10 cellular contexts compared by ENCODE assay signal in genomic region chr10:70221030-70221429, GRCh38. TPM values are rescaled to one million over a fixed set of nuclear protein-coding genes. Genes with fewer than 3 reads are reported as not detected.
DNase-seq lines count a peak whose midpoint lies in the region; ATAC-seq and TF ChIP-seq lines count a peak whose summit lies in the region.
"Had no signal": no experiment of that assay in that cellular context is flagged by ENCODE, and none has a peak within 500 bp of the region (broad histone marks: within the 10 kb centered on the region; RNA-seq: fewer than 3 reads in every experiment).

No MANE protein-coding gene starts in this region.

- H3K27me3 ChIP-seq in OCI-LY3 (ENCODE audit: low read depth, low read length), result no peaks in the 10 kb centered on the region
- no peaks in the 10 kb centered on the region for H3K27me3 ChIP-seq in hepatocyte
- H3K27me3 ChIP-seq in upper lobe of left lung, result no peaks in the 10 kb centered on the region
- H3K27me3 ChIP-seq in effector memory CD4-positive, alpha-beta T cell (replicated peaks; ENCODE audit: control insufficient read depth, insufficient read depth, low read length, poor library complexity, severe bottlenecking), result no peaks in the 10 kb centered on the region
- H3K27me3 ChIP-seq: Peyer's patch had no signal

- H3K9ac ChIP-seq in OCI-LY3 (ENCODE audit: low read length), result no peak overlapping the region

- no peaks in the 10 kb centered on the region for H3K9me2 ChIP-seq in hepatocyte (replicated peaks; ENCODE audit: insufficient read depth)

- H3K4me3 Mint-ChIP-seq in activated naive CD4-positive, alpha-beta T cell treated with anti-CD3 and anti-CD28 coated beads, Interleukin-2, amount 50 U/mL, for 24 hours, result no peak overlapping the region
- H3K4me3 Mint-ChIP-seq in endothelial cell (ENCODE audit: unreplicated experiment), result no peak overlapping the region
- H3K4me3 Mint-ChIP-seq: activated CD4-positive, alpha-beta T cell treated with anti-CD3 and anti-CD28 coated beads for 36 hours had no signal

- H3K9me3 ChIP-seq in OCI-LY3 (ENCODE audit: insufficient read depth, low read length), result no peaks in the 10 kb centered on the region
- H3K9me3 ChIP-seq in hepatocyte (ENCODE audit: low read depth), result no peaks in the 10 kb centered on the region
- no peaks in the 10 kb centered on the region for H3K9me3 ChIP-seq in upper lobe of left lung
- H3K9me3 ChIP-seq in effector memory CD4-positive, alpha-beta T cell (ENCODE audit: control insufficient read depth, low read length), result no peaks in the 10 kb centered on the region
- H3K9me3 ChIP-seq: Peyer's patch had no signal

- H3K27me3 Mint-ChIP-seq in activated naive CD4-positive, alpha-beta T cell treated with anti-CD3 and anti-CD28 coated beads, Interleukin-2, amount 50 U/mL, for 24 hours, result no peaks in the 10 kb centered on the region
- H3K27me3 Mint-ChIP-seq in endothelial cell (ENCODE audit: unreplicated experiment), result peaks cover 1% of the 10 kb centered on the region
- H3K27me3 Mint-ChIP-seq: activated CD4-positive, alpha-beta T cell treated with anti-CD3 and anti-CD28 coated beads for 36 hours had no signal

- H3K36me3 ChIP-seq in OCI-LY3 (replicated peaks; ENCODE audit: low read depth, low read length) (peaks cover 18% of the 10 kb centered on the region), hepatocyte (replicated peaks; ENCODE audit: insufficient read depth, low read depth) (no peaks in the 10 kb centered on the region), upper lobe of left lung (peaks cover 0 to 26% (median 10%) of the 10 kb centered on the region in 4 donors)
- H3K36me3 ChIP-seq in effector memory CD4-positive, alpha-beta T cell (ENCODE audit: control insufficient read depth, insufficient read depth, low read length), result no peaks in the 10 kb centered on the region

- H3K79me2 ChIP-seq in OCI-LY3 (ENCODE audit: low read length) (peaks cover 56% of the 10 kb centered on the region), hepatocyte (peaks cover 27% of the 10 kb centered on the region)

- H2AFZ ChIP-seq in OCI-LY3 (ENCODE audit: low read depth, low read length), result no peak overlapping the region
- H2AFZ ChIP-seq in hepatocyte, result no peak overlapping the region

- H3K9me3 Mint-ChIP-seq in activated naive CD4-positive, alpha-beta T cell treated with anti-CD3 and anti-CD28 coated beads, Interleukin-2, amount 50 U/mL, for 24 hours, result no peaks in the 10 kb centered on the region
- H3K9me3 Mint-ChIP-seq in activated naive CD4-positive, alpha-beta T cell treated with anti-CD3 and anti-CD28 coated beads, Interleukin-2, amount 50 U/mL, for 72 hours, result no peaks in the 10 kb centered on the region
- no peaks in the 10 kb centered on the region for H3K9me3 Mint-ChIP-seq in endothelial cell (ENCODE audit: unreplicated experiment)

- H3K4me1 Mint-ChIP-seq in activated naive CD4-positive, alpha-beta T cell treated with anti-CD3 and anti-CD28 coated beads, Interleukin-2, amount 50 U/mL, for 24 hours, result peaks cover 22% of the 10 kb centered on the region
- peaks cover 2% of the 10 kb centered on the region for H3K4me1 Mint-ChIP-seq in endothelial cell (ENCODE audit: unreplicated experiment)

- 57% methylated on average over 1 of the region's 1 CpG for WGBS in hepatocyte (ENCODE audit: low lambda C conversion rate, missing lambda C conversion rate)
- 13 to 36% methylated on average over 1 of the region's 1 CpG for WGBS in upper lobe of left lung, 2 donors

- no peaks in the 10 kb centered on the region for H4K20me1 ChIP-seq in OCI-LY3 (ENCODE audit: insufficient read depth, low read length)
- H4K20me1 ChIP-seq in hepatocyte (ENCODE audit: insufficient read depth, poor library complexity, severe bottlenecking), result no peaks in the 10 kb centered on the region

- H3K4me3 ChIP-seq in OCI-LY3 (ENCODE audit: low read length), result peak overlapping the region; percentile 8
- H3K4me3 ChIP-seq in hepatocyte, result no peak overlapping the region
- H3K4me3 ChIP-seq in upper lobe of left lung, result peak overlapping the region in 1 of 4 donors; percentile 9
- H3K4me3 ChIP-seq in effector memory CD4-positive, alpha-beta T cell (ENCODE audit: insufficient read depth, low read depth, low read length, poor library complexity, severe bottlenecking), result no peak overlapping the region
- H3K4me3 ChIP-seq: Peyer's patch had no signal

- H3K27ac ChIP-seq in OCI-LY3 (ENCODE audit: low read length) (peak overlapping the region; percentile 53), hepatocyte (no peak overlapping the region), upper lobe of left lung (peak overlapping the region; percentile 4 to 75 (median 55))
- no peak overlapping the region for H3K27ac ChIP-seq in effector memory CD4-positive, alpha-beta T cell (ENCODE audit: insufficient read depth, low read length, poor library complexity, severe bottlenecking)

- TF ChIP-seq POLR2A in upper lobe of left lung (IDR thresholded peaks at IDR 0.05), result no peak

- TF ChIP-seq CTCF in OCI-LY3 (IDR thresholded peaks at IDR 0.05; ENCODE audit: low read depth, low read length) (no peak), hepatocyte (IDR thresholded peaks at IDR 0.05; ENCODE audit: poor library complexity) (no peak), upper lobe of left lung (IDR thresholded peaks at IDR 0.05) (no peak), endothelial cell (IDR thresholded peaks at IDR 0.05; ENCODE audit: unreplicated experiment) (no peak)

- H3K4me1 ChIP-seq in OCI-LY3 (ENCODE audit: low read length) (peaks cover 33% of the 10 kb centered on the region), hepatocyte (ENCODE audit: insufficient read depth) (no peaks in the 10 kb centered on the region), upper lobe of left lung (peaks cover 10 to 12% (median 10%) of the 10 kb centered on the region in 4 donors)
- peaks cover 3% of the 10 kb centered on the region for H3K4me1 ChIP-seq in effector memory CD4-positive, alpha-beta T cell (ENCODE audit: control insufficient read depth, insufficient read depth, low read length, poor library complexity, severe bottlenecking)

- no peak for DNase-seq in activated naive CD4-positive, alpha-beta T cell treated with anti-CD3 and anti-CD28 coated beads, Interleukin-2, amount 50 U/mL, for 72 hours (ENCODE audit: low spot score in 2 of 2)
- DNase-seq in hepatocyte (ENCODE audit: low spot score), result no peak
- DNase-seq in upper lobe of left lung, result no peak
- no peak for DNase-seq in effector memory CD4-positive, alpha-beta T cell
- no peak for DNase-seq in endothelial cell (ENCODE audit: low spot score)
- DNase-seq in central memory CD4-positive, alpha-beta T cell, result no peak

- H3K4me2 ChIP-seq in OCI-LY3 (ENCODE audit: low read length) (peak overlapping the region; percentile 50), hepatocyte (peak overlapping the region; percentile 44)

- peak overlapping the region; percentile 76 for H3K27ac Mint-ChIP-seq in activated naive CD4-positive, alpha-beta T cell treated with anti-CD3 and anti-CD28 coated beads, Interleukin-2, amount 50 U/mL, for 24 hours
- peak overlapping the region in 1 of 2 donors; percentile 15 for H3K27ac Mint-ChIP-seq in activated naive CD4-positive, alpha-beta T cell treated with anti-CD3 and anti-CD28 coated beads, Interleukin-2, amount 50 U/mL, for 72 hours
- H3K27ac Mint-ChIP-seq in endothelial cell (ENCODE audit: unreplicated experiment), result no peak overlapping the region

- TF ChIP-seq EP300 in upper lobe of left lung (IDR thresholded peaks at IDR 0.05), result no peak

- H3K36me3 Mint-ChIP-seq in activated naive CD4-positive, alpha-beta T cell treated with anti-CD3 and anti-CD28 coated beads, Interleukin-2, amount 50 U/mL, for 24 hours, result peaks cover 11% of the 10 kb centered on the region
- H3K36me3 Mint-ChIP-seq in activated naive CD4-positive, alpha-beta T cell treated with anti-CD3 and anti-CD28 coated beads, Interleukin-2, amount 50 U/mL, for 72 hours, result peaks cover 0 to 19% of the 10 kb centered on the region in 2 donors
- peaks cover 5% of the 10 kb centered on the region for H3K36me3 Mint-ChIP-seq in endothelial cell (ENCODE audit: low read depth, unreplicated experiment)

- ATAC-seq in activated naive CD4-positive, alpha-beta T cell treated with anti-CD3 and anti-CD28 coated beads, Interleukin-2, amount 50 U/mL, for 72 hours, result no peak
- ATAC-seq in upper lobe of left lung (ENCODE audit: low FRiP score in 2 of 2), result no peak

RNA-seq across cellular contexts. Expression of gene PPA1, which starts 12.2 kb away (rescaled TPM):
- 100 to 1,000 TPM; 233 to 258 TPM for total RNA-seq in activated naive CD4-positive, alpha-beta T cell treated with anti-CD3 and anti-CD28 coated beads, Interleukin-2, amount 50 U/mL, for 72 hours
- total RNA-seq in hepatocyte (156 and 175 TPM in 2 replicates), upper lobe of left lung (100 to 1,000 TPM in 5 of 6 donors, 10 to 100 TPM in 1; 46.1 to 205 (median 154) TPM), endothelial cell (ENCODE audit: unreplicated experiment) (56.3 TPM)
- polyA plus RNA-seq in hepatocyte, result 106 and 131 TPM in 2 replicates

RNA-seq across cellular contexts. Expression of gene SAR1A, which starts 50.7 kb away (rescaled TPM):
- 100 to 1,000 TPM in 1 of 2 donors, 10 to 100 TPM in 1; 76.2 to 105 TPM for total RNA-seq in activated naive CD4-positive, alpha-beta T cell treated with anti-CD3 and anti-CD28 coated beads, Interleukin-2, amount 50 U/mL, for 72 hours
- 141 and 164 TPM in 2 replicates for total RNA-seq in hepatocyte
- polyA plus RNA-seq in hepatocyte, result 106 and 131 TPM in 2 replicates
- 100 to 1,000 TPM in 4 of 6 donors, 10 to 100 TPM in 2; 34.3 to 130 (median 112) TPM for total RNA-seq in upper lobe of left lung
- total RNA-seq in endothelial cell (ENCODE audit: unreplicated experiment), result 146 TPM

Comparison
In these comparisons a context has a peak if more than half of its experiments do, and no peak if none do; other contexts are left out.
1. H3K27ac ChIP-seq: peak in OCI-LY3 (single experiment) and upper lobe of left lung (4 of 4); none in hepatocyte (single experiment) and effector memory CD4-positive, alpha-beta T cell (single experiment).